Comparison of ENCODE assay signal across 3 cellular contexts in genomic region chr17:11730747-11731146, GRCh38.
TF ChIP-seq lines count a peak whose summit lies in the region.

No MANE protein-coding gene starts in this region.

TF ChIP-seq in GM12891, 5 proteins besides CTCF, POLR2A, EP300 and RAD21 (continued from another document):
- TF ChIP-seq POU2F2 (IDR thresholded peaks at IDR 0.05; ENCODE audit: low read depth, low read length) (no peak), TAF1 (IDR thresholded peaks at IDR 0.05; ENCODE audit: low read depth, low read length) (no peak), POLR2AphosphoS5 (IDR thresholded peaks at IDR 0.05; ENCODE audit: low read depth, low read length) (no peak)

TF ChIP-seq in HEK293, 187 proteins besides CTCF, POLR2A, EP300 and RAD21:
- TF ChIP-seq, protein P1, sequence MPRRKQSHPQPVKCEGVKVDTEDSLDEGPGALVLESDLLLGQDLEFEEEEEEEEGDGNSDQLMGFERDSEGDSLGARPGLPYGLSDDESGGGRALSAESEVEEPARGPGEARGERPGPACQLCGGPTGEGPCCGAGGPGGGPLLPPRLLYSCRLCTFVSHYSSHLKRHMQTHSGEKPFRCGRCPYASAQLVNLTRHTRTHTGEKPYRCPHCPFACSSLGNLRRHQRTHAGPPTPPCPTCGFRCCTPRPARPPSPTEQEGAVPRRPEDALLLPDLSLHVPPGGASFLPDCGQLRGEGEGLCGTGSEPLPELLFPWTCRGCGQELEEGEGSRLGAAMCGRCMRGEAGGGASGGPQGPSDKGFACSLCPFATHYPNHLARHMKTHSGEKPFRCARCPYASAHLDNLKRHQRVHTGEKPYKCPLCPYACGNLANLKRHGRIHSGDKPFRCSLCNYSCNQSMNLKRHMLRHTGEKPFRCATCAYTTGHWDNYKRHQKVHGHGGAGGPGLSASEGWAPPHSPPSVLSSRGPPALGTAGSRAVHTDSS (tag by site-specific recombination; IDR thresholded peaks at IDR 0.05) = peak; percentile 94
- TF ChIP-seq ZNF571 (tag by site-specific recombination; IDR thresholded peaks at IDR 0.05) (0 out of 2 replicates have a peak, but pooled peaks have one; percentile 35), MYNN (tag by site-specific recombination; IDR thresholded peaks at IDR 0.05; ENCODE audit: borderline replicate concordance) (no peak), ZNF626 (tag by site-specific recombination; IDR thresholded peaks at IDR 0.05) (no peak), ZNF621 (tag by site-specific recombination; IDR thresholded peaks at IDR 0.05) (no peak), ZNF677 (tag by site-specific recombination; IDR thresholded peaks at IDR 0.05) (no peak), ZBTB7A (tag by site-specific recombination; IDR thresholded peaks at IDR 0.05; ENCODE audit: low read depth) (no peak), ZXDB (tag by site-specific recombination; IDR thresholded peaks at IDR 0.05) (no peak), ZSCAN4 (tag by site-specific recombination; IDR thresholded peaks at IDR 0.05) (no peak), ZBTB10 (tag by site-specific recombination; IDR thresholded peaks at IDR 0.05) (no peak), KLF1 (tag by site-specific recombination; IDR thresholded peaks at IDR 0.05) (no peak)
- TF ChIP-seq, protein P2, sequence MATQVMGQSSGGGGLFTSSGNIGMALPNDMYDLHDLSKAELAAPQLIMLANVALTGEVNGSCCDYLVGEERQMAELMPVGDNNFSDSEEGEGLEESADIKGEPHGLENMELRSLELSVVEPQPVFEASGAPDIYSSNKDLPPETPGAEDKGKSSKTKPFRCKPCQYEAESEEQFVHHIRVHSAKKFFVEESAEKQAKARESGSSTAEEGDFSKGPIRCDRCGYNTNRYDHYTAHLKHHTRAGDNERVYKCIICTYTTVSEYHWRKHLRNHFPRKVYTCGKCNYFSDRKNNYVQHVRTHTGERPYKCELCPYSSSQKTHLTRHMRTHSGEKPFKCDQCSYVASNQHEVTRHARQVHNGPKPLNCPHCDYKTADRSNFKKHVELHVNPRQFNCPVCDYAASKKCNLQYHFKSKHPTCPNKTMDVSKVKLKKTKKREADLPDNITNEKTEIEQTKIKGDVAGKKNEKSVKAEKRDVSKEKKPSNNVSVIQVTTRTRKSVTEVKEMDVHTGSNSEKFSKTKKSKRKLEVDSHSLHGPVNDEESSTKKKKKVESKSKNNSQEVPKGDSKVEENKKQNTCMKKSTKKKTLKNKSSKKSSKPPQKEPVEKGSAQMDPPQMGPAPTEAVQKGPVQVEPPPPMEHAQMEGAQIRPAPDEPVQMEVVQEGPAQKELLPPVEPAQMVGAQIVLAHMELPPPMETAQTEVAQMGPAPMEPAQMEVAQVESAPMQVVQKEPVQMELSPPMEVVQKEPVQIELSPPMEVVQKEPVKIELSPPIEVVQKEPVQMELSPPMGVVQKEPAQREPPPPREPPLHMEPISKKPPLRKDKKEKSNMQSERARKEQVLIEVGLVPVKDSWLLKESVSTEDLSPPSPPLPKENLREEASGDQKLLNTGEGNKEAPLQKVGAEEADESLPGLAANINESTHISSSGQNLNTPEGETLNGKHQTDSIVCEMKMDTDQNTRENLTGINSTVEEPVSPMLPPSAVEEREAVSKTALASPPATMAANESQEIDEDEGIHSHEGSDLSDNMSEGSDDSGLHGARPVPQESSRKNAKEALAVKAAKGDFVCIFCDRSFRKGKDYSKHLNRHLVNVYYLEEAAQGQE (tag by site-specific recombination; IDR thresholded peaks at IDR 0.05) = no peak

TF ChIP-seq in GM12878, 131 proteins besides CTCF, POLR2A, EP300 and RAD21 (continued from another document):
- TF ChIP-seq, protein P3, sequence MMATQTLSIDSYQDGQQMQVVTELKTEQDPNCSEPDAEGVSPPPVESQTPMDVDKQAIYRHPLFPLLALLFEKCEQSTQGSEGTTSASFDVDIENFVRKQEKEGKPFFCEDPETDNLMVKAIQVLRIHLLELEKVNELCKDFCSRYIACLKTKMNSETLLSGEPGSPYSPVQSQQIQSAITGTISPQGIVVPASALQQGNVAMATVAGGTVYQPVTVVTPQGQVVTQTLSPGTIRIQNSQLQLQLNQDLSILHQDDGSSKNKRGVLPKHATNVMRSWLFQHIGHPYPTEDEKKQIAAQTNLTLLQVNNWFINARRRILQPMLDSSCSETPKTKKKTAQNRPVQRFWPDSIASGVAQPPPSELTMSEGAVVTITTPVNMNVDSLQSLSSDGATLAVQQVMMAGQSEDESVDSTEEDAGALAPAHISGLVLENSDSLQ (IDR thresholded peaks at IDR 0.05) = no peak
- TF ChIP-seq CUX1 (IDR thresholded peaks at IDR 0.05; ENCODE audit: insufficient replicate concordance, low read depth, low read length) = no peak
